In genomic region chr5:163459888-163460561, GRCh38 we compare ENCODE assay signal across 1 cellular context.
A peak's percentile ranks its signal among the peaks of the same experiment; 100 is the strongest.
TF ChIP-seq lines count a peak whose summit lies in the region.

Gene NUDCD2, minus strand, starts transcription at chr5:163460102. Its CDS starts 52 bp downstream, at chr5:163460050.

TF ChIP-seq in K562, 482 proteins besides CTCF, POLR2A, EP300 and RAD21 (continued from another document and continues in another):
- peak; percentile 81 for TF ChIP-seq ARID4B (CRISPR knock-in tag; IDR thresholded peaks at IDR 0.05)
- no peak for TF ChIP-seq ZNF408 (CRISPR knock-in tag; IDR thresholded peaks at IDR 0.05; ENCODE audit: low read depth)
- no peak for TF ChIP-seq TAF15 (IDR thresholded peaks at IDR 0.05; ENCODE audit: low read depth, low read length)
- no peak for TF ChIP-seq CREB5 (CRISPR knock-in tag; IDR thresholded peaks at IDR 0.05)
- TF ChIP-seq KLF1 (tag; IDR thresholded peaks at IDR 0.05) = 0 out of 2 replicates have a peak, but pooled peaks have one; percentile 57
- TF ChIP-seq CTBP1 (IDR thresholded peaks at IDR 0.05; ENCODE audit: borderline replicate concordance) = peak; percentile 64
- TF ChIP-seq THRAP3 (IDR thresholded peaks at IDR 0.05; ENCODE audit: borderline replicate concordance) = no peak; the same call in 1 of the 2 replicates
- TF ChIP-seq ZNF785 (CRISPR knock-in tag; IDR thresholded peaks at IDR 0.05) = no peak
- TF ChIP-seq ELF2 (CRISPR knock-in tag; IDR thresholded peaks at IDR 0.05) = 0 out of 2 replicates have a peak, but pooled peaks have one; percentile 46
- 0 out of 2 replicates have a peak, but pooled peaks have one; percentile 70 for TF ChIP-seq ZBTB9 (CRISPR knock-in tag; IDR thresholded peaks at IDR 0.05)
- TF ChIP-seq SP1 (CRISPR knock-in tag; IDR thresholded peaks at IDR 0.05) = no peak
- no peak for TF ChIP-seq ZBTB1 (CRISPR knock-in tag; IDR thresholded peaks at IDR 0.05; ENCODE audit: borderline replicate concordance, low read depth)
- no peak for TF ChIP-seq TFAM (CRISPR knock-in tag; conservative IDR thresholded peaks at IDR 0.05)
- TF ChIP-seq ZHX1 (conservative IDR thresholded peaks at IDR 0.05; ENCODE audit: low read length) = no peak
- no peak for TF ChIP-seq ZNF212 (CRISPR knock-in tag; IDR thresholded peaks at IDR 0.05)
- TF ChIP-seq SNRNP70 (optimal IDR thresholded peaks at IDR 0.05; ENCODE audit: low read depth, low read length) = no peak
- TF ChIP-seq SIRT6 (IDR thresholded peaks at IDR 0.05; ENCODE audit: low read depth, low read length) = no peak
- TF ChIP-seq PHB2 (IDR thresholded peaks at IDR 0.05; ENCODE audit: low read depth) = no peak
- no peak for TF ChIP-seq RCOR1 (IDR thresholded peaks at IDR 0.05; ENCODE audit: borderline replicate concordance in 1 of 2, low read depth in 2 of 2, low read length in 2 of 2)
- peak; percentile 4; the same call in 1 of the 2 replicates for TF ChIP-seq POLR2AphosphoS2 (IDR thresholded peaks at IDR 0.05; ENCODE audit: low read length)
- TF ChIP-seq MAFK (IDR thresholded peaks at IDR 0.05; ENCODE audit: low read length) = no peak
- TF ChIP-seq GTF3C2 (IDR thresholded peaks at IDR 0.05; ENCODE audit: borderline replicate concordance, extremely low read depth, insufficient read length) = no peak
- no peak for TF ChIP-seq ZNF280B (CRISPR knock-in tag; IDR thresholded peaks at IDR 0.05)
- TF ChIP-seq ZNF175 (CRISPR knock-in tag; IDR thresholded peaks at IDR 0.05; ENCODE audit: low read depth) = no peak
- peak; percentile 37; the same call in 1 of the 2 replicates for TF ChIP-seq BHLHE40 (IDR thresholded peaks at IDR 0.05; ENCODE audit: low read length)
- no peak for TF ChIP-seq NCOA2 (IDR thresholded peaks at IDR 0.05; ENCODE audit: partially characterized antibody in 2 of 2)
- peak; percentile 97 for TF ChIP-seq POLR2B (IDR thresholded peaks at IDR 0.05; ENCODE audit: low read depth, partially characterized antibody)
- no peak; the same call in 1 of the 2 replicates for TF ChIP-seq EGR1 (conservative IDR thresholded peaks at IDR 0.05)
- no peak for TF ChIP-seq ZMIZ1 (IDR thresholded peaks at IDR 0.05; ENCODE audit: low read depth in 2 of 2, low read length in 2 of 2)
- TF ChIP-seq SMAD4 (CRISPR knock-in tag; conservative IDR thresholded peaks at IDR 0.05) = peak; percentile 62; the same call in 1 of the 2 replicates
- TF ChIP-seq ZNF121 (CRISPR knock-in tag; conservative IDR thresholded peaks at IDR 0.05) = no peak
- no peak for TF ChIP-seq HNRNPH1 (optimal IDR thresholded peaks at IDR 0.05; ENCODE audit: low read depth, low read length)
- TF ChIP-seq ZNF561 (CRISPR knock-in tag; conservative IDR thresholded peaks at IDR 0.05) = no peak
- peak; percentile 61; the same call in 1 of the 2 replicates for TF ChIP-seq ELF1 (tag; IDR thresholded peaks at IDR 0.05)
- 0 out of 4 replicates have a peak, but pooled peaks of 1 of the 2 experiments have one; percentile 21 for TF ChIP-seq TBL1XR1 (IDR thresholded peaks at IDR 0.05; ENCODE audit: low read length in 2 of 2)
- no peak for TF ChIP-seq ZNF217 (CRISPR knock-in tag; IDR thresholded peaks at IDR 0.05)
- TF ChIP-seq POLR2H (tag; IDR thresholded peaks at IDR 0.05; ENCODE audit: low read depth) = no peak; the same call in 1 of the 2 replicates
- no peak for TF ChIP-seq ARID3B (CRISPR knock-in tag; IDR thresholded peaks at IDR 0.05; ENCODE audit: borderline replicate concordance)
- no peak for TF ChIP-seq HMBOX1 (IDR thresholded peaks at IDR 0.05)
- TF ChIP-seq CCNT2 (IDR thresholded peaks at IDR 0.05; ENCODE audit: borderline replicate concordance, extremely low read depth, insufficient read length, low read depth, low read length) = no peak
